ENCODE assay signal across 8 cellular contexts in genomic region chr17:21511368-21512195, GRCh38.
A peak's percentile ranks its signal among the peaks of the same experiment; 100 is the strongest.
DNase-seq lines count a peak whose midpoint lies in the region; ATAC-seq, FAIRE-seq and TF ChIP-seq lines count a peak whose summit lies in the region.

No MANE protein-coding gene starts in this region.

- peaks cover 42% of the 10 kb centered on the region for H3K27me3 Mint-ChIP-seq in CD4-positive, CD25-positive, alpha-beta regulatory T cell

- H3K36me3 ChIP-seq in CD4-positive, CD25-positive, alpha-beta regulatory T cell (ENCODE audit: control insufficient read depth, insufficient read depth, low read length) = no peaks in the 10 kb centered on the region
- no peaks in the 10 kb centered on the region for H3K36me3 ChIP-seq in H7 (replicated peaks; ENCODE audit: control insufficient read depth, insufficient read depth, low read length)
- no peaks in the 10 kb centered on the region for H3K36me3 ChIP-seq in kidney (ENCODE audit: control insufficient read depth in 1 of 2, insufficient read depth in 2 of 2, low read length in 2 of 2)

- TF ChIP-seq CTCF in choroid plexus epithelial cell (conservative IDR thresholded peaks at IDR 0.05; ENCODE audit: low read depth, low read length) (peak; percentile 79), kidney (IDR thresholded peaks at IDR 0.05; ENCODE audit: borderline replicate concordance, extremely low read depth, insufficient read depth) (peak; percentile 65)

- H3K9me3 Mint-ChIP-seq in CD4-positive, CD25-positive, alpha-beta regulatory T cell = no peaks in the 10 kb centered on the region

- peak overlapping the region; percentile 2 for H3K4me3 ChIP-seq in CD4-positive, CD25-positive, alpha-beta regulatory T cell (ENCODE audit: low read depth, low read length)
- peak overlapping the region; percentile 47 for H3K4me3 ChIP-seq in H7 (ENCODE audit: insufficient read depth, low read depth, low read length)
- H3K4me3 ChIP-seq in choroid plexus epithelial cell (ENCODE audit: low read depth, low read length) = peak overlapping the region; percentile 66
- peak overlapping the region; percentile 43 to 61 for H3K4me3 ChIP-seq in kidney (ENCODE audit: low read length in 2 of 2)

- no peak for FAIRE-seq in kidney (lab: Jason Lieb, UNC)

- H3K4me3 Mint-ChIP-seq in CD4-positive, CD25-positive, alpha-beta regulatory T cell = peak overlapping the region in 3 of 4 donors; percentile 75 to 78 (median 76)

- DNase-seq in CD4-positive, CD25-positive, alpha-beta regulatory T cell = peak; percentile 35 to 62 (median 46)
- peak; percentile 92 for DNase-seq in H7
- DNase-seq in NCI-H2227 (lab: John Stamatoyannopoulos, UW; ENCODE audit: unreplicated experiment) = peak; percentile 85
- peak; percentile 63 for DNase-seq in activated CD4-positive, alpha-beta T cell treated with anti-CD3 and anti-CD28 coated beads for 4 hours
- DNase-seq in choroid plexus epithelial cell (ENCODE audit: low read depth) = peak; percentile 88
- peak; percentile 93 for DNase-seq in kidney
- DNase-seq in stimulated activated CD4-positive, alpha-beta T cell treated with anti-CD3 and anti-CD28 coated beads, Interleukin-12 subunit alpha, Interleukin-12 subunit beta, amount 100 ng/mL, for 24 hours (ENCODE audit: low read depth in 2 of 2) = peak; percentile 39 to 57

- H3K27ac ChIP-seq in CD4-positive, CD25-positive, alpha-beta regulatory T cell (ENCODE audit: insufficient read depth, low read length, poor library complexity, severe bottlenecking) = no peak overlapping the region
- H3K27ac ChIP-seq in kidney (ENCODE audit: low read depth in 2 of 2, low read length in 2 of 2) = no peak overlapping the region

- intact Hi-C loops in kidney (cut with DNase I) = loop anchor here (5.0 to 10.0 kb wide), 2 partner anchors 57 to 384 kb away; partner anchors contain the start of gene DHRS7B

- no peak overlapping the region for H3K27ac Mint-ChIP-seq in CD4-positive, CD25-positive, alpha-beta regulatory T cell

- peaks cover 18% of the 10 kb centered on the region for H3K4me1 ChIP-seq in CD4-positive, CD25-positive, alpha-beta regulatory T cell (ENCODE audit: control insufficient read depth, insufficient read depth, low read length, poor library complexity, severe bottlenecking)
- peaks cover 0 to 5% of the 10 kb centered on the region in 2 donors for H3K4me1 ChIP-seq in kidney (ENCODE audit: control insufficient read depth in 1 of 2, insufficient read depth in 1 of 2, low read depth in 1 of 2, low read length in 2 of 2)

- peaks cover 13% of the 10 kb centered on the region for H3K27me3 ChIP-seq in CD4-positive, CD25-positive, alpha-beta regulatory T cell (ENCODE audit: control insufficient read depth, insufficient read depth, low read length)
- peaks cover 19% of the 10 kb centered on the region for H3K27me3 ChIP-seq in H7 (ENCODE audit: control insufficient read depth, insufficient read depth, low read length)

- H3K36me3 Mint-ChIP-seq in CD4-positive, CD25-positive, alpha-beta regulatory T cell = no peaks in the 10 kb centered on the region

- no peaks in the 10 kb centered on the region for H3K9me3 ChIP-seq in CD4-positive, CD25-positive, alpha-beta regulatory T cell (ENCODE audit: control insufficient read depth in 2 of 2, low read length in 2 of 2)
- no peaks in the 10 kb centered on the region for H3K9me3 ChIP-seq in kidney (ENCODE audit: control insufficient read depth in 1 of 2, low read length in 2 of 2)

- H3K9ac ChIP-seq in kidney (ENCODE audit: low read length in 2 of 2) = peak overlapping the region; percentile 11 to 62

- ATAC-seq in CD4-positive, CD25-positive, alpha-beta regulatory T cell (ENCODE audit: low read depth in 2 of 2) = peak; percentile 56 to 62
- no peak for ATAC-seq in GM21390 (IDR thresholded peaks at IDR 0.05; ENCODE audit: unreplicated experiment)

- H3K4me1 Mint-ChIP-seq in CD4-positive, CD25-positive, alpha-beta regulatory T cell = peaks cover 0 to 17% (median 5%) of the 10 kb centered on the region in 4 donors

Comparison
In these comparisons a context has a peak if more than half of its experiments do, and no peak if none do; other contexts are left out.
1. H3K4me3 ChIP-seq: peak in every context shown above with its lines; median percentile 66 in choroid plexus epithelial cell; 52 in kidney; 47 in H7; 2 in CD4-positive, CD25-positive, alpha-beta regulatory T cell.